Comparison of ENCODE assay signal across 1 cellular context in genomic region chr19:14003279-14004051, GRCh38.
TF ChIP-seq lines count a peak whose summit lies in the region.

No MANE protein-coding gene starts in this region.

TF ChIP-seq in endothelial cell of umbilical vein, 7 proteins besides CTCF, POLR2A, EP300 and RAD21:
- TF ChIP-seq, protein P1, sequence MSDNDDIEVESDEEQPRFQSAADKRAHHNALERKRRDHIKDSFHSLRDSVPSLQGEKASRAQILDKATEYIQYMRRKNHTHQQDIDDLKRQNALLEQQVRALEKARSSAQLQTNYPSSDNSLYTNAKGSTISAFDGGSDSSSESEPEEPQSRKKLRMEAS (IDR thresholded peaks at IDR 0.05; ENCODE audit: insufficient read depth, insufficient read length) = no peak
- TF ChIP-seq JUN (IDR thresholded peaks at IDR 0.05; ENCODE audit: borderline replicate concordance, insufficient read depth, insufficient read length, low read depth) (no peak), POLR2AphosphoS5 (IDR thresholded peaks at IDR 0.05; ENCODE audit: insufficient read depth, low read depth, low read length) (no peak), MYC (IDR thresholded peaks at IDR 0.05; ENCODE audit: low read depth, low read length) (no peak), FOS (IDR thresholded peaks at IDR 0.05; ENCODE audit: borderline replicate concordance, insufficient read depth, low read length) (no peak), EZH2 (IDR thresholded peaks at IDR 0.05; ENCODE audit: borderline replicate concordance, low read depth, low read length, severe bottlenecking) (no peak), GATA2 (IDR thresholded peaks at IDR 0.05; ENCODE audit: insufficient read depth, insufficient read length, low read depth, low read length) (no peak)
